Comparison of ENCODE assay signal across 12 cellular contexts in genomic region chr5:123156577-123157296, GRCh38.
DNase-seq lines count a peak whose midpoint lies in the region; ATAC-seq and TF ChIP-seq lines count a peak whose summit lies in the region.
"Had no signal": no experiment of that assay in that cellular context is flagged by ENCODE, and none has a peak within 500 bp of the region (broad histone marks: within the 10 kb centered on the region; RNA-seq: fewer than 3 reads in every experiment).

No MANE protein-coding gene starts in this region.

- POLR2A ChIA-PET in activated CD8-positive, alpha-beta T cell treated with anti-CD3 and anti-CD28 coated beads for 36 hours (lab: Charles Lee): no interaction called here

- no peaks in the 10 kb centered on the region for H3K36me3 Mint-ChIP-seq in activated CD8-positive, alpha-beta T cell treated with anti-CD3 and anti-CD28 coated beads for 36 hours (ENCODE audit: low read depth)
- H3K36me3 Mint-ChIP-seq: T-cell had no signal

- 34 to 51% methylated on average over 7 of the region's 7 CpGs for WGBS in sigmoid colon, 2 donors

- no peaks in the 10 kb centered on the region for H3K27me3 ChIP-seq in sigmoid colon
- H3K27me3 ChIP-seq: gastrocnemius medialis had no signal

- no peaks in the 10 kb centered on the region for H3K27me3 Mint-ChIP-seq in activated CD8-positive, alpha-beta T cell treated with anti-CD3 and anti-CD28 coated beads for 36 hours

- H3K9me3 Mint-ChIP-seq in activated CD8-positive, alpha-beta T cell treated with anti-CD3 and anti-CD28 coated beads for 36 hours: no peaks in the 10 kb centered on the region

- CTCF ChIA-PET in activated CD8-positive, alpha-beta T cell treated with anti-CD3 and anti-CD28 coated beads for 36 hours (lab: Charles Lee): no interaction called here

- TF ChIP-seq CTCF in sigmoid colon (IDR thresholded peaks at IDR 0.05): no peak
- no peak for TF ChIP-seq CTCF in activated CD8-positive, alpha-beta T cell treated with anti-CD3 and anti-CD28 coated beads for 36 hours (IDR thresholded peaks at IDR 0.05)

- TF ChIP-seq EP300 in sigmoid colon (IDR thresholded peaks at IDR 0.05): peak in 2 of 4 donors; percentile 7 to 49

- DNase-seq in EH (ENCODE audit: low read depth): peak; percentile 83
- peak; percentile 14 for DNase-seq in NCI-H69 (lab: John Stamatoyannopoulos, UW)
- peak; percentile 82 for DNase-seq in fibroblast of gingiva (ENCODE audit: low read depth)
- no peak for DNase-seq in sigmoid colon
- no peak for DNase-seq in NCI-H748 (lab: John Stamatoyannopoulos, UW; ENCODE audit: unreplicated experiment)
- DNase-seq in GM19240 (ENCODE audit: insufficient read length, low spot score): no peak
- DNase-seq in activated CD8-positive, alpha-beta T cell treated with anti-CD3 and anti-CD28 coated beads for 36 hours: no peak
- DNase-seq: gastrocnemius medialis, NCI-H526 treated with DMSO at 0.1 percent for 48 hours, retina, T-cell had no signal

- no peak overlapping the region for H3K4me3 ChIP-seq in sigmoid colon
- H3K4me3 ChIP-seq: gastrocnemius medialis had no signal

- no peaks in the 10 kb centered on the region for H3K4me1 Mint-ChIP-seq in activated CD8-positive, alpha-beta T cell treated with anti-CD3 and anti-CD28 coated beads for 36 hours (ENCODE audit: low read depth)
- H3K4me1 Mint-ChIP-seq: T-cell had no signal

- H3K36me3 ChIP-seq in sigmoid colon: no peaks in the 10 kb centered on the region
- H3K36me3 ChIP-seq: gastrocnemius medialis had no signal

- intact Hi-C loops in sigmoid colon (cut with DNase I): loop anchor here (5.0 kb wide), 3 partner anchors 64 to 206 kb away; partner anchors contain the start of gene PPIC
- intact Hi-C loops in activated CD8-positive, alpha-beta T cell treated with anti-CD3 and anti-CD28 coated beads for 36 hours (cut with micrococcal nuclease): no loop called here

- peak overlapping the region; percentile 17 to 84 (median 80) for H3K27ac ChIP-seq in sigmoid colon
- H3K27ac ChIP-seq: gastrocnemius medialis had no signal

- H3K4me3 Mint-ChIP-seq in activated CD8-positive, alpha-beta T cell treated with anti-CD3 and anti-CD28 coated beads for 36 hours: no peak overlapping the region
- H3K4me3 Mint-ChIP-seq: T-cell had no signal

- peaks cover 3 to 51% (median 43%) of the 10 kb centered on the region in 4 donors for H3K4me1 ChIP-seq in sigmoid colon
- H3K4me1 ChIP-seq: gastrocnemius medialis had no signal

- H3K27ac Mint-ChIP-seq in activated CD8-positive, alpha-beta T cell treated with anti-CD3 and anti-CD28 coated beads for 36 hours: no peak overlapping the region
- H3K27ac Mint-ChIP-seq: T-cell had no signal

- H3K9me3 ChIP-seq in sigmoid colon: no peaks in the 10 kb centered on the region
- H3K9me3 ChIP-seq: gastrocnemius medialis had no signal

- ATAC-seq in GM19452 (IDR thresholded peaks at IDR 0.05; ENCODE audit: unreplicated experiment): no peak
- no peak for ATAC-seq in activated CD8-positive, alpha-beta T cell treated with anti-CD3 and anti-CD28 coated beads for 36 hours
- ATAC-seq: gastrocnemius medialis, T-cell had no signal

- TF ChIP-seq POLR2A in sigmoid colon (IDR thresholded peaks at IDR 0.05): no peak

Comparison
In these comparisons a context has a peak if more than half of its experiments do, and no peak if none do; other contexts are left out.
1. DNase-seq: peak in EH (single experiment), NCI-H69 (single experiment) and fibroblast of gingiva (single experiment); none in sigmoid colon (single experiment), NCI-H748 (single experiment), GM19240 (single experiment) and activated CD8-positive, alpha-beta T cell treated with anti-CD3 and anti-CD28 coated beads for 36 hours (single experiment).